Comparison of ENCODE assay signal across 9 cellular contexts in the genomic region with DNA sequence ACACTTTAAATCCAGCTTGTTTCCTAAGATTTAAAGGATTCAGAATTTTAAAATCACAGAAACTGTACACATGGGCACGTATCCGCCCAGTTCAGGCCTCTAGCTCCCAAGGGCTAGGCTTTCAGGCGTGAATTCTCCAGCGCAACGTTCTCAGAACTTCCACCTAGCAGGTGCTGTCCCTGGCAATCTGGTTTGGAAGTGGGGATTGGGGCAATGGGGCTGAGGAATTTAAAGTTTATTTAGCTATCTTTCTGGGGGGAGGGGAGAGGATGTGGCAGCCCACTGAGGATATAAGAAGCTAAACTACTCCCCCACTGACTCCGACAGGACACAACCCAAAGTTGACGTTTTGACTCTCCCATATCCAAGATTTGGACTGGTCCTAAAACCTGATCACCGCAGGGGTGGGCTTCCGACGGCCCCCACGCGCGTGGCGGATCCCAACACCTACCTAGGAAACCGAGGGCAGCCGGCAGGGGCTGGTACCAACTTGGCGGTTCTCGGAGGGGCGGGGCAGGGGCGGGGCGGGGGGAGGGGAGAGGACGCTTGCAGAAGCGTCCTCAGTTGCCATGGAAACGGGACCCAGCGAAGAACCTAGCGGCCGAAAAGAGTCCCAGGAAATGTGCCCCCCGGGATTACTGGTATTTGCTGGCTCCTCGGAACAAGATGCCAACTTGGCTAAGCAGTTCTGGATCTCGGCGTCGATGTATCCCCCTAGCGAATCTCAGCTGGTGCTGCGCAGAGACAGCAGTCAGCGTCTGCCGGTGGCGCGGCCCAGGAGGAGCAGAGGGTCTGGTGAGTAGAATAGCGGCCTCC. TPM values are rescaled to one million over a fixed set of nuclear protein-coding genes. Genes with fewer than 3 reads are reported as not detected.
DNase-seq lines count a peak whose midpoint lies in the region; ATAC-seq and TF ChIP-seq lines count a peak whose summit lies in the region.
"Had no signal": no experiment of that assay in that cellular context is flagged by ENCODE, and none has a peak within 500 bp of the region (broad histone marks: within the 10 kb centered on the region; RNA-seq: fewer than 3 reads in every experiment).

A gene (plus strand): TSS at position 563 of the 816 bp plus-strand sequence. CDS start 7 bp downstream, at position 570.

- peaks cover 56% of the 10 kb centered on the region for H3K27me3 ChIP-seq in left ventricle myocardium inferior (ENCODE audit: low read depth)
- H3K27me3 ChIP-seq in iPS-18a (ENCODE audit: control insufficient read depth, insufficient read depth, low read length), result peaks cover 49% of the 10 kb centered on the region
- peaks cover 36% of the 10 kb centered on the region for H3K27me3 ChIP-seq in suprapubic skin

- intact Hi-C loops in left ventricle myocardium inferior (cut with micrococcal nuclease), result no loop called here
- intact Hi-C loops in left ventricle myocardium superior (cut with micrococcal nuclease), result no loop called here

- H3K4me1 ChIP-seq in left ventricle myocardium inferior (peaks cover 23% of the 10 kb centered on the region), iPS-18a (ENCODE audit: control insufficient read depth, low read depth, low read length) (peaks cover 7% of the 10 kb centered on the region), suprapubic skin (peaks cover 22% of the 10 kb centered on the region)

- DNase-seq in left ventricle myocardium inferior, result no peak
- no peak for DNase-seq in left ventricle myocardium superior
- peak; percentile 12 for DNase-seq in activated naive CD4-positive, alpha-beta T cell treated with anti-CD3 and anti-CD28 coated beads, Interleukin-2, amount 50 U/mL, for 16 hours
- no peak for DNase-seq in suprapubic skin (ENCODE audit: low spot score in 2 of 2)
- no peak for DNase-seq in ureter (ENCODE audit: low spot score)

- WGBS in suprapubic skin, result 36% methylated on average over 34 of the region's 39 CpGs

- no peak for TF ChIP-seq POLR2A in suprapubic skin (IDR thresholded peaks at IDR 0.05)

- no peak for TF ChIP-seq CTCF in left ventricle myocardium inferior (IDR thresholded peaks at IDR 0.05; ENCODE audit: borderline replicate concordance)
- TF ChIP-seq CTCF in suprapubic skin (IDR thresholded peaks at IDR 0.05), result no peak

- H3K27ac ChIP-seq in left ventricle myocardium inferior (replicated peaks) (no peak within 1 kb of the TSS), iPS-18a (ENCODE audit: low read length) (no peak within 1 kb of the TSS), suprapubic skin (no peak within 1 kb of the TSS)

- H3K9me3 ChIP-seq in left ventricle myocardium inferior (replicated peaks) (no peaks in the 10 kb centered on the region), iPS-18a (ENCODE audit: control insufficient read depth, low read depth, low read length) (no peaks in the 10 kb centered on the region), suprapubic skin (no peaks in the 10 kb centered on the region)

- no peak within 1 kb of the TSS for H3K9ac ChIP-seq in iPS-18a (ENCODE audit: low read length)

- H3K36me3 ChIP-seq in left ventricle myocardium inferior (no peaks in the 10 kb centered on the region), iPS-18a (ENCODE audit: control insufficient read depth, low read depth, low read length) (no peaks in the 10 kb centered on the region), suprapubic skin (no peaks in the 10 kb centered on the region)

- H3K4me3 ChIP-seq in left ventricle myocardium inferior (peak within 1 kb of the TSS; percentile 27), iPS-18a (ENCODE audit: low read length) (peak within 1 kb of the TSS; percentile 57), suprapubic skin (peak within 1 kb of the TSS; percentile 16)

- ATAC-seq in left ventricle myocardium superior (no peak), GM18520 (IDR thresholded peaks at IDR 0.05; ENCODE audit: unreplicated experiment) (no peak), GM21423 (IDR thresholded peaks at IDR 0.05; ENCODE audit: unreplicated experiment) (no peak)

- no peak for TF ChIP-seq EP300 in suprapubic skin (IDR thresholded peaks at IDR 0.05)

RNA-seq across cellular contexts. Expression of the gene that starts here (rescaled TPM):
- not detected for total RNA-seq in left ventricle myocardium inferior
- not detected for total RNA-seq in left ventricle myocardium superior
- total RNA-seq in suprapubic skin, result not detected
- total RNA-seq in ureter, result not detected
- total RNA-seq: LHCN-M2 had no signal
